Comparison of ENCODE assay signal across 8 cellular contexts in the genomic region with DNA sequence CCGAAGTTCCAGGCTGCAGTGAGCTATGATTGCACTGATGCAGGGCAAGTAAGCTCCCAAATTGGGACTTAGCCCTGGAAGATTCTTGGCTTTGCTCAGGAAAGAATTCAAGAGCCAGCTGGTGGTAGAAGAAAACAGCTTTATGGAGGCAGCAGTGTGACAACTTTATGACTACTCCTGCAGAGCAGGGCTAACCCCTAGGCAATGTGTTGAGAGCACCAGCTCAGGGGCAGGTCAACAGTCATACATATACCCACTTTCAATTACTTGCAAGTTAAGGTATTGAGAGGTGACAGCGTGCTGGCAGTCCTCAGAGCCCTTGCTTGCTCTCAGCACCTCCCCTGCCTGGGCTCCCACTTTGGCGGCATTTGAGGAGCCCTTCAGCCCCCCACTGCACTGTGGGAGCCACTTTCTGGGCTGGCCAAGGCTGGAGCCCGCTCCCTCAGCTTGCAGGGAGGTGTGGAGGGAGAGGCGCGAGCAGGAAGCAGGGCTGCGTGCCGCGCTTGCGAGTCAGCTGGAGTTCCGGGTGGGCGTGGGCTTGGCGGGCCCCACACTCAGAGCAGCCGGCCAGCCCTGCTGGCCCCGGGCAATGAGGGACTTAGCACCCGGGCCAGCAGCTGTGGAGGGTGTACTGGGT. TPM values are rescaled to one million over a fixed set of nuclear protein-coding genes. Genes with fewer than 3 reads are reported as not detected.
A peak's percentile ranks its signal among the peaks of the same experiment; 100 is the strongest.
DNase-seq lines count a peak whose midpoint lies in the region; ATAC-seq and TF ChIP-seq lines count a peak whose summit lies in the region.
"Not testable (repeated sequence)": the region's sequence is repeated elsewhere in the genome, so short reads cannot be mapped to it uniquely, and the experiment has no call there.
"Had no signal": no experiment of that assay in that cellular context is flagged by ENCODE, and none has a peak within 500 bp of the region (broad histone marks: within the 10 kb centered on the region; RNA-seq: fewer than 3 reads in every experiment).

No MANE protein-coding gene starts in this region.

- intact Hi-C loops in naive thymus-derived CD4-positive, alpha-beta T cell (cut with micrococcal nuclease), result loop anchor here in 1 of 2 donors (1.0 to 2.0 kb wide), 4 partner anchors 26 to 79 kb away; no protein-coding TSS in a partner anchor

- not testable (repeated sequence) for H3K4me3 Mint-ChIP-seq in T-helper 2 cell treated with Interferon-gamma antibody and Interleukin-4, amounts not matched to agents 5 μg/mL and 100 μg/mL, for 36 hours; activated T-helper 17 cell treated with anti-CD3 and anti-CD28 coated beads, Interleukin-2, amount 50 U/mL, for 72 hours
- peak overlapping the region; percentile 23 to 88 (median 78) for H3K4me3 Mint-ChIP-seq in naive thymus-derived CD4-positive, alpha-beta T cell

- peak overlapping the region; percentile 69 for H3K27ac ChIP-seq in caudate nucleus (ENCODE audit: low read depth, low read length)
- peak overlapping the region; percentile 21 to 64 for H3K27ac ChIP-seq in right atrium auricular region
- H3K27ac ChIP-seq in naive thymus-derived CD4-positive, alpha-beta T cell (ENCODE audit: low read depth, low read length), result peak overlapping the region; percentile 62

- H3K36me3 Mint-ChIP-seq in T-helper 2 cell treated with Interferon-gamma antibody and Interleukin-4, amounts not matched to agents 5 μg/mL and 100 μg/mL, for 36 hours (ENCODE audit: low read depth); activated T-helper 17 cell treated with anti-CD3 and anti-CD28 coated beads, Interleukin-2, amount 50 U/mL, for 72 hours (ENCODE audit: low read depth): not testable (repeated sequence)
- peaks cover 0 to 15% (median 0%) of the 10 kb centered on the region in 5 donors for H3K36me3 Mint-ChIP-seq in naive thymus-derived CD4-positive, alpha-beta T cell

- H3K4me1 ChIP-seq in right atrium auricular region, result peaks cover 0 to 33% of the 10 kb centered on the region in 2 donors
- peaks cover 3 to 55% of the 10 kb centered on the region in 2 donors for H3K4me1 ChIP-seq in naive thymus-derived CD4-positive, alpha-beta T cell (ENCODE audit: control insufficient read depth in 2 of 2, insufficient read depth in 2 of 2, low read length in 2 of 2)

- not testable (repeated sequence) for H3K27me3 ChIP-seq in right atrium auricular region; naive thymus-derived CD4-positive, alpha-beta T cell (ENCODE audit: control insufficient read depth in 2 of 2, insufficient read depth in 2 of 2, low read length in 2 of 2)

- POLR2A ChIA-PET in naive thymus-derived CD4-positive, alpha-beta T cell (lab: Charles Lee), result interaction anchor here (0.6 to 2.4 kb wide), 7 partner anchors 9 to 221 kb away, joined by 3 to 13 read pairs (median 4); no protein-coding TSS in a partner anchor

- peak overlapping the region; percentile 83 for H3K27ac Mint-ChIP-seq in T-helper 2 cell treated with Interferon-gamma antibody and Interleukin-4, amounts not matched to agents 5 μg/mL and 100 μg/mL, for 36 hours
- not testable (repeated sequence) for H3K27ac Mint-ChIP-seq in activated T-helper 17 cell treated with anti-CD3 and anti-CD28 coated beads, Interleukin-2, amount 50 U/mL, for 72 hours
- peak overlapping the region; percentile 91 to 99 (median 97) for H3K27ac Mint-ChIP-seq in naive thymus-derived CD4-positive, alpha-beta T cell

- H3K4me3 ChIP-seq in right atrium auricular region; naive thymus-derived CD4-positive, alpha-beta T cell (ENCODE audit: low read length): not testable (repeated sequence)

- not testable (repeated sequence) for TF ChIP-seq CTCF in right atrium auricular region (IDR thresholded peaks at IDR 0.05)

- peaks cover 18% of the 10 kb centered on the region for H3K4me1 Mint-ChIP-seq in T-helper 2 cell treated with Interferon-gamma antibody and Interleukin-4, amounts not matched to agents 5 μg/mL and 100 μg/mL, for 36 hours (ENCODE audit: low read depth)
- H3K4me1 Mint-ChIP-seq in activated T-helper 17 cell treated with anti-CD3 and anti-CD28 coated beads, Interleukin-2, amount 50 U/mL, for 72 hours, result peaks cover 15% of the 10 kb centered on the region
- peaks cover 32 to 69% (median 63%) of the 10 kb centered on the region in 7 donors for H3K4me1 Mint-ChIP-seq in naive thymus-derived CD4-positive, alpha-beta T cell

- not testable (repeated sequence) for H3K9me3 Mint-ChIP-seq in T-helper 2 cell treated with Interferon-gamma antibody and Interleukin-4, amounts not matched to agents 5 μg/mL and 100 μg/mL, for 36 hours; activated T-helper 17 cell treated with anti-CD3 and anti-CD28 coated beads, Interleukin-2, amount 50 U/mL, for 72 hours; naive thymus-derived CD4-positive, alpha-beta T cell

- peak; percentile 61 for ATAC-seq in activated T-helper 17 cell treated with anti-CD3 and anti-CD28 coated beads, Interleukin-2, amount 50 U/mL, for 72 hours (replicated peaks)
- ATAC-seq in naive thymus-derived CD4-positive, alpha-beta T cell, result not testable (repeated sequence)

- not testable (repeated sequence) for H3K9me3 ChIP-seq in right atrium auricular region; naive thymus-derived CD4-positive, alpha-beta T cell (ENCODE audit: control insufficient read depth in 2 of 3, low read length in 3 of 3)

- CTCF ChIA-PET in naive thymus-derived CD4-positive, alpha-beta T cell (lab: Charles Lee), result interaction anchor here (0.7 to 1.8 kb wide), 6 partner anchors 8 to 137 kb away, joined by 3 to 8 read pairs (median 4); no protein-coding TSS in a partner anchor

- peak; percentile 70 for DNase-seq in ELF-1 (ENCODE audit: low read depth, low spot score)
- DNase-seq in T-helper 2 cell treated with Interferon-gamma antibody and Interleukin-4, amounts not matched to agents 5 μg/mL and 100 μg/mL, for 36 hours (ENCODE audit: low spot score); caudate nucleus (lab: John Stamatoyannopoulos, UW); right atrium auricular region (ENCODE audit: low spot score); naive thymus-derived CD4-positive, alpha-beta T cell: not testable (repeated sequence)
- DNase-seq in stimulated activated CD4-positive, alpha-beta T cell treated with anti-CD3 and anti-CD28 coated beads, Interleukin-1b, Interleukin-23, amount 100 ng/mL, for 48 hours, result peak; percentile 44

- H3K36me3 ChIP-seq in right atrium auricular region; naive thymus-derived CD4-positive, alpha-beta T cell (ENCODE audit: control insufficient read depth in 2 of 3, insufficient read depth in 3 of 3, low read length in 3 of 3): not testable (repeated sequence)

- not testable (repeated sequence) for H3K27me3 Mint-ChIP-seq in T-helper 2 cell treated with Interferon-gamma antibody and Interleukin-4, amounts not matched to agents 5 μg/mL and 100 μg/mL, for 36 hours (ENCODE audit: low read depth); activated T-helper 17 cell treated with anti-CD3 and anti-CD28 coated beads, Interleukin-2, amount 50 U/mL, for 72 hours; naive thymus-derived CD4-positive, alpha-beta T cell

RNA-seq across cellular contexts. Expression of gene VWF, which starts 17.4 kb away (rescaled TPM):
- under 1 TPM; 0.04 to 0.08 TPM for total RNA-seq in activated T-helper 17 cell treated with anti-CD3 and anti-CD28 coated beads, Interleukin-2, amount 50 U/mL, for 72 hours
- total RNA-seq in right atrium auricular region, result 100 to 1,000 TPM; 189 to 331 TPM
- under 1 TPM in 3 of 5 experiments, not detected in 2; 0.21 to 0.34 (median 0.32) TPM for total RNA-seq in naive thymus-derived CD4-positive, alpha-beta T cell
- not detected for polyA plus RNA-seq in naive thymus-derived CD4-positive, alpha-beta T cell
- total RNA-seq: T-helper 1 cell treated with Interleukin-12 subunit alpha and Interleukin-12 subunit beta and Interleukin-4 antibody, amounts not matched to agents 30 ng/mL and 1 ng/mL, for 36 hours had no signal

RNA-seq across cellular contexts. Expression of gene CD9, which starts 58.4 kb away (rescaled TPM):
- total RNA-seq in activated T-helper 17 cell treated with anti-CD3 and anti-CD28 coated beads, Interleukin-2, amount 50 U/mL, for 72 hours, result 1 to 10 TPM in 1 of 2 donors, under 1 TPM in 1; 0.76 to 1.6 TPM
- 100 to 1,000 TPM; 126 to 230 TPM for total RNA-seq in right atrium auricular region
- 10 to 100 TPM in 1 of 5 experiments, 1 to 10 TPM in 4; 3.8 to 19.3 (median 7.5) TPM for total RNA-seq in naive thymus-derived CD4-positive, alpha-beta T cell
- polyA plus RNA-seq in naive thymus-derived CD4-positive, alpha-beta T cell, result 10 to 100 TPM; 12.0 to 15.5 TPM

Comparison
In these comparisons a context has a peak if more than half of its experiments do, and no peak if none do; other contexts are left out.
1. RNA of gene VWF, which starts 17.4 kb away (total RNA-seq): 189 to 331 TPM in right atrium auricular region; 0.21 to 0.34 TPM in naive thymus-derived CD4-positive, alpha-beta T cell and 0.04 to 0.08 TPM in activated T-helper 17 cell treated with anti-CD3 and anti-CD28 coated beads, Interleukin-2, amount 50 U/mL, for 72 hours; every median in the first group is over 100 times any median in the second.
2. RNA of gene CD9, which starts 58.4 kb away (total RNA-seq): 126 to 230 TPM in right atrium auricular region; 3.8 to 19.3 TPM in naive thymus-derived CD4-positive, alpha-beta T cell and 0.76 to 1.6 TPM in activated T-helper 17 cell treated with anti-CD3 and anti-CD28 coated beads, Interleukin-2, amount 50 U/mL, for 72 hours; every median in the first group is over 4 times any median in the second.
3. Peak in every context shown above with its lines, with median percentiles within 50 percentile points of each other: H3K27ac ChIP-seq.